ENCODE assay signal across 7 cellular contexts in genomic region chr15:56805466-56806146, GRCh38.
DNase-seq lines count a peak whose midpoint lies in the region; ATAC-seq, FAIRE-seq and TF ChIP-seq lines count a peak whose summit lies in the region.

No MANE protein-coding gene starts in this region.

- no peaks in the 10 kb centered on the region for H3K4me1 ChIP-seq in mucosa of descending colon (ENCODE audit: low read depth)

- H3K27me3 Mint-ChIP-seq in T-helper 17 cell, result peaks cover 13% of the 10 kb centered on the region

- FAIRE-seq in bronchial epithelial cell (lab: Jason Lieb, UNC), result no peak

- no peaks in the 10 kb centered on the region for H3K27me3 ChIP-seq in bronchial epithelial cell (ENCODE audit: control insufficient read depth, insufficient read depth, low read length)

- peaks cover 7% of the 10 kb centered on the region for H3K4me1 Mint-ChIP-seq in T-helper 17 cell

- DNase-seq in M059J (ENCODE audit: low read depth) (peak; percentile 88), bronchial epithelial cell (ENCODE audit: low read depth) (peak; percentile 89), mucosa of descending colon (no peak), T-helper 17 cell (no peak), NCI-H2107 (lab: John Stamatoyannopoulos, UW) (no peak), NCI-H526 (lab: John Stamatoyannopoulos, UW) (no peak)

- H3K4me3 ChIP-seq in bronchial epithelial cell (ENCODE audit: low read depth, low read length) (no peak overlapping the region), mucosa of descending colon (no peak overlapping the region)

- no peak overlapping the region for H3K27ac Mint-ChIP-seq in T-helper 17 cell

- intact Hi-C loops in mucosa of descending colon (cut with DNase I, micrococcal nuclease), result no loop called here

- H3K4me3 Mint-ChIP-seq in T-helper 17 cell, result no peak overlapping the region

- ATAC-seq in GM18909 (IDR thresholded peaks at IDR 0.05; ENCODE audit: poor library complexity, unreplicated experiment) (peak; percentile 62), mucosa of descending colon (peak; percentile 31), T-helper 17 cell (no peak)

- peaks cover 2% of the 10 kb centered on the region for H3K36me3 Mint-ChIP-seq in T-helper 17 cell (ENCODE audit: low read depth)

- H3K9me3 ChIP-seq in mucosa of descending colon, result peaks cover 10% of the 10 kb centered on the region
- no peaks in the 10 kb centered on the region for H3K9me3 ChIP-seq in T-helper 17 cell (ENCODE audit: control insufficient read depth, low read length, poor library complexity, severe bottlenecking)

- H3K36me3 ChIP-seq in bronchial epithelial cell (ENCODE audit: control insufficient read depth, insufficient read depth, low read length), result no peaks in the 10 kb centered on the region
- H3K36me3 ChIP-seq in mucosa of descending colon (ENCODE audit: low read depth), result no peaks in the 10 kb centered on the region

- TF ChIP-seq CTCF in bronchial epithelial cell (IDR thresholded peaks at IDR 0.05; ENCODE audit: insufficient read depth, low read length, severe bottlenecking), result no peak
- TF ChIP-seq CTCF in mucosa of descending colon (IDR thresholded peaks at IDR 0.05), result no peak

Comparison
In these comparisons a context has a peak if more than half of its experiments do, and no peak if none do; other contexts are left out.
1. DNase-seq: peak in M059J (single experiment) and bronchial epithelial cell (single experiment); none in mucosa of descending colon (0 of 3), T-helper 17 cell (0 of 3), NCI-H2107 (single experiment) and NCI-H526 (0 of 2).